In the genomic region with DNA sequence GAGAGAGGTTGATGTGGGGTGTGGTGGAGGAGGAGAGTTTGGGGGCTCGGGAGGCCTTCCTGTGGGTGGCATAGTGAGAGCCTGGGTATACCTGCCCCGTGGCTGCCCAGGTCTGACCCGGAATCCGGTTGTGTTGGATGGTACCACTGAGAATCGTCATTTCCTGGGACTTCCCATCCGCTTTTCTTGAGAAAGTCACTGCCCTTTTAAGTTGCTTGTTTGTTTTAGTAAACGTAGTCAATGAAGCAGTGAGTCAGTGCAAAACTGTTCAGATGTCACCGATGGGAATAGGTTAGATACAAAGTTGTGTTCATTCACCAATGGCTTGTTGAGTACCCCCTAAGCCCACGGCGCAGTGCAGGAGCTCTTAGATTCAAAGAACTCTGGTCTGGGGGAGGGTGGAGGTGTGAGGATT, we compare ENCODE assay signal across 11 cellular contexts.
DNase-seq lines count a peak whose midpoint lies in the region; ATAC-seq and TF ChIP-seq lines count a peak whose summit lies in the region.
"Had no signal": no experiment of that assay in that cellular context is flagged by ENCODE, and none has a peak within 500 bp of the region (broad histone marks: within the 10 kb centered on the region; RNA-seq: fewer than 3 reads in every experiment).

No MANE protein-coding gene starts in this region.

- H3K4me1 ChIP-seq in thyroid gland, result peaks cover 52 to 73% of the 10 kb centered on the region in 2 donors
- H3K4me1 ChIP-seq in esophagus squamous epithelium, result peaks cover 0 to 20% (median 4%) of the 10 kb centered on the region in 3 donors

- no peak overlapping the region for H3K4me3 ChIP-seq in kidney epithelial cell (ENCODE audit: low read depth, low read length)
- no peak overlapping the region for H3K4me3 ChIP-seq in thyroid gland (replicated peaks in 1 of 3)
- H3K4me3 ChIP-seq in esophagus squamous epithelium, result no peak overlapping the region

- H3K36me3 Mint-ChIP-seq in activated naive CD8-positive, alpha-beta T cell, result no peaks in the 10 kb centered on the region
- no peaks in the 10 kb centered on the region for H3K36me3 Mint-ChIP-seq in activated naive CD8-positive, alpha-beta T cell treated with anti-CD3 and anti-CD28 coated beads for 36 hours
- H3K36me3 Mint-ChIP-seq in activated T-cell treated with anti-CD3 and anti-CD28 coated beads, Interleukin-2, amount 50 U/mL, for 24 hours (ENCODE audit: low read depth), result no peaks in the 10 kb centered on the region
- no peaks in the 10 kb centered on the region for H3K36me3 Mint-ChIP-seq in endothelial cell (ENCODE audit: low read depth, unreplicated experiment)

- TF ChIP-seq POLR2A in thyroid gland (IDR thresholded peaks at IDR 0.05) (peak in 1 of 2 donors; percentile 43), esophagus squamous epithelium (IDR thresholded peaks at IDR 0.05) (no peak)

- intact Hi-C loops in thyroid gland (cut with DNase I), result no loop called here
- intact Hi-C loops in esophagus squamous epithelium (cut with DNase I), result no loop called here

- no peaks in the 10 kb centered on the region for H3K9me3 Mint-ChIP-seq in activated naive CD8-positive, alpha-beta T cell (ENCODE audit: low read depth)
- H3K9me3 Mint-ChIP-seq in activated naive CD8-positive, alpha-beta T cell treated with anti-CD3 and anti-CD28 coated beads for 36 hours, result no peaks in the 10 kb centered on the region
- H3K9me3 Mint-ChIP-seq in activated T-cell treated with anti-CD3 and anti-CD28 coated beads, Interleukin-2, amount 50 U/mL, for 24 hours, result no peaks in the 10 kb centered on the region
- no peaks in the 10 kb centered on the region for H3K9me3 Mint-ChIP-seq in endothelial cell (ENCODE audit: unreplicated experiment)

- peak overlapping the region; percentile 28 for H3K4me3 Mint-ChIP-seq in activated naive CD8-positive, alpha-beta T cell
- H3K4me3 Mint-ChIP-seq in activated naive CD8-positive, alpha-beta T cell treated with anti-CD3 and anti-CD28 coated beads for 36 hours, result no peak overlapping the region
- peak overlapping the region; percentile 59 for H3K4me3 Mint-ChIP-seq in activated T-cell treated with anti-CD3 and anti-CD28 coated beads, Interleukin-2, amount 50 U/mL, for 24 hours
- no peak overlapping the region for H3K4me3 Mint-ChIP-seq in endothelial cell (ENCODE audit: unreplicated experiment)

- TF ChIP-seq CTCF in kidney epithelial cell (IDR thresholded peaks at IDR 0.05; ENCODE audit: insufficient read depth, low read length, poor library complexity, severe bottlenecking) (no peak), thyroid gland (IDR thresholded peaks at IDR 0.05) (no peak), endothelial cell (IDR thresholded peaks at IDR 0.05; ENCODE audit: unreplicated experiment) (no peak), esophagus squamous epithelium (IDR thresholded peaks at IDR 0.05) (no peak)

- 33 to 46% methylated on average over 10 of the region's 10 CpGs for WGBS in thyroid gland, 2 donors
- WGBS in esophagus squamous epithelium, 2 donors, result 74 to 76% methylated on average over 9 to 10 of the region's 10 CpGs

- no peaks in the 10 kb centered on the region for H3K27me3 Mint-ChIP-seq in activated naive CD8-positive, alpha-beta T cell
- H3K27me3 Mint-ChIP-seq in activated naive CD8-positive, alpha-beta T cell treated with anti-CD3 and anti-CD28 coated beads for 36 hours, result no peaks in the 10 kb centered on the region
- no peaks in the 10 kb centered on the region for H3K27me3 Mint-ChIP-seq in activated T-cell treated with anti-CD3 and anti-CD28 coated beads, Interleukin-2, amount 50 U/mL, for 24 hours
- peaks cover 5% of the 10 kb centered on the region for H3K27me3 Mint-ChIP-seq in endothelial cell (ENCODE audit: unreplicated experiment)

- H3K27ac ChIP-seq in thyroid gland (peak overlapping the region; percentile 61 to 75 (median 72)), esophagus squamous epithelium (no peak overlapping the region)
- H3K27ac ChIP-seq: HL-60 had no signal

- peak overlapping the region; percentile 82 for H3K27ac Mint-ChIP-seq in activated naive CD8-positive, alpha-beta T cell
- no peak overlapping the region for H3K27ac Mint-ChIP-seq in activated naive CD8-positive, alpha-beta T cell treated with anti-CD3 and anti-CD28 coated beads for 36 hours
- peak overlapping the region; percentile 93 for H3K27ac Mint-ChIP-seq in activated T-cell treated with anti-CD3 and anti-CD28 coated beads, Interleukin-2, amount 50 U/mL, for 24 hours
- no peak overlapping the region for H3K27ac Mint-ChIP-seq in endothelial cell (ENCODE audit: unreplicated experiment)

- H3K4me1 Mint-ChIP-seq in activated naive CD8-positive, alpha-beta T cell (ENCODE audit: low read depth), result peaks cover 41% of the 10 kb centered on the region
- H3K4me1 Mint-ChIP-seq in activated naive CD8-positive, alpha-beta T cell treated with anti-CD3 and anti-CD28 coated beads for 36 hours, result peaks cover 18% of the 10 kb centered on the region
- H3K4me1 Mint-ChIP-seq in activated T-cell treated with anti-CD3 and anti-CD28 coated beads, Interleukin-2, amount 50 U/mL, for 24 hours (ENCODE audit: low read depth), result peaks cover 53% of the 10 kb centered on the region
- H3K4me1 Mint-ChIP-seq in endothelial cell (ENCODE audit: unreplicated experiment), result no peaks in the 10 kb centered on the region

- H3K9me3 ChIP-seq in thyroid gland (no peaks in the 10 kb centered on the region), esophagus squamous epithelium (peaks cover 0 to 8% (median 6%) of the 10 kb centered on the region in 3 donors)

- H3K27me3 ChIP-seq in kidney epithelial cell (ENCODE audit: control insufficient read depth, insufficient read depth, low read length), result no peaks in the 10 kb centered on the region
- no peaks in the 10 kb centered on the region for H3K27me3 ChIP-seq in thyroid gland
- no peaks in the 10 kb centered on the region for H3K27me3 ChIP-seq in esophagus squamous epithelium

- DNase-seq in activated naive CD8-positive, alpha-beta T cell treated with anti-CD3 and anti-CD28 coated beads for 36 hours, result no peak
- DNase-seq in activated T-cell treated with anti-CD3 and anti-CD28 coated beads, Interleukin-2, amount 50 U/mL, for 24 hours, result peak; percentile 52
- DNase-seq in kidney epithelial cell (ENCODE audit: low read depth), result peak; percentile 16
- peak; percentile 65 to 75 for DNase-seq in thyroid gland
- DNase-seq in endothelial cell (ENCODE audit: low spot score), result no peak
- no peak for DNase-seq in esophagus squamous epithelium (lab: John Stamatoyannopoulos, UW)
- DNase-seq: GF-D8, NCI-H1048 had no signal

- no peak for ATAC-seq in HG02852 (IDR thresholded peaks at IDR 0.05; ENCODE audit: unreplicated experiment)

- no peaks in the 10 kb centered on the region for H3K36me3 ChIP-seq in kidney epithelial cell (ENCODE audit: control insufficient read depth, insufficient read depth, low read length)
- H3K36me3 ChIP-seq in thyroid gland, result no peaks in the 10 kb centered on the region
- H3K36me3 ChIP-seq in esophagus squamous epithelium, result no peaks in the 10 kb centered on the region

Comparison
In these comparisons a context has a peak if more than half of its experiments do, and no peak if none do; other contexts are left out.
1. H3K27ac Mint-ChIP-seq: peak in activated naive CD8-positive, alpha-beta T cell (single experiment) and activated T-cell treated with anti-CD3 and anti-CD28 coated beads, Interleukin-2, amount 50 U/mL, for 24 hours (single experiment); none in activated naive CD8-positive, alpha-beta T cell treated with anti-CD3 and anti-CD28 coated beads for 36 hours (single experiment) and endothelial cell (single experiment).
2. H3K4me3 Mint-ChIP-seq: peak in activated naive CD8-positive, alpha-beta T cell (single experiment) and activated T-cell treated with anti-CD3 and anti-CD28 coated beads, Interleukin-2, amount 50 U/mL, for 24 hours (single experiment); none in activated naive CD8-positive, alpha-beta T cell treated with anti-CD3 and anti-CD28 coated beads for 36 hours (single experiment) and endothelial cell (single experiment).
3. DNase-seq: peak in activated T-cell treated with anti-CD3 and anti-CD28 coated beads, Interleukin-2, amount 50 U/mL, for 24 hours (single experiment), kidney epithelial cell (single experiment) and thyroid gland (2 of 2); none in activated naive CD8-positive, alpha-beta T cell treated with anti-CD3 and anti-CD28 coated beads for 36 hours (single experiment), endothelial cell (single experiment) and esophagus squamous epithelium (single experiment).
4. H3K27ac ChIP-seq: peak in thyroid gland (3 of 3); none in esophagus squamous epithelium (0 of 4).